1 cellular context compared by ENCODE assay signal in the genomic region with DNA sequence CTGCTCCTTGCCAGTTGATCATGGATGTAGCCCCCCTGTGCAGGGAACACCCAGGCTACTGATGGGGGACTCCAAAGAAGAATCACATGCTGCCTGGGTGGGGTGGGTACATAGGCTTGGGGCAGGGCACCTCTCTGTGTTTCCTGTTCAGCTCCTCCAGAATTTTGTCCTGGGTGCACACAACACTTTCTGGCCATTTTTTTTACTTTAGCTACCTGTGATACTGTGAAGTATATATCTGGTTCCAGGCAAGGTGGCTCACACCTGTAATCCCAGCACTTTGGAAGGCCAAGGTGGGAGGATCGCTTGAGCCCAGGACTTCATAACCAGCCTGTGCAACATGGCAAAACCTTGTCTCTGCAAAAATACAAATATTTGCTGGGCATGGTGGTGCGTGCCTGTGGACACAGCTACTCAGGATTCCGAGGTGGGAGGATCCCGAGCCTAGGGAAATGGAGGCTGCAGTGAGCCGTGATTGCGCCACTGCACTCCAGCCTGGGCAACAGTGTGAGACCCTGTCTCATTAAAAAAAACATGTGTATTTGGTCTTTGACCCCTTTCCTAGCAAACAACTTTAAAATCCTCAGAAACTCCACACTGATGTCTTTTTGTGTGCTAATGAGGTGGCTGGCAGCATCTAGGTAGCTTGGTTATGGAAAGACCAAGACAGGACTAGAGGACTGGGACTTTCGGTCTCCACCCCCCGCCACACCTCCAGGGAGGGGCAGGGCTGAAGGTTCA.
A peak's percentile ranks its signal among the peaks of the same experiment; 100 is the strongest.
TF ChIP-seq lines count a peak whose summit lies in the region.

No MANE protein-coding gene starts in this region.

TF ChIP-seq in HepG2, 621 proteins besides CTCF, POLR2A, EP300 and RAD21 (continued from another document and continues in another):
- TF ChIP-seq FOSL2 (CRISPR knock-in tag; IDR thresholded peaks at IDR 0.05), result peak; percentile 81
- no peak for TF ChIP-seq ZNF883 (CRISPR knock-in tag; IDR thresholded peaks at IDR 0.05; ENCODE audit: not compliant biosample characterization)
- TF ChIP-seq ZFP90 (CRISPR knock-in tag; IDR thresholded peaks at IDR 0.05; ENCODE audit: borderline replicate concordance), result peak; percentile 73; the same call in 1 of the 2 replicates
- no peak for TF ChIP-seq ELF4 (CRISPR knock-in tag; IDR thresholded peaks at IDR 0.05; ENCODE audit: borderline replicate concordance)
- TF ChIP-seq ZFX (CRISPR knock-in tag; IDR thresholded peaks at IDR 0.05; ENCODE audit: low read depth), result 0 out of 2 replicates have a peak, but pooled peaks have one; percentile 26
- no peak for TF ChIP-seq ZNF333 (CRISPR knock-in tag; IDR thresholded peaks at IDR 0.05; ENCODE audit: borderline replicate concordance)
- 0 out of 2 replicates have a peak, but pooled peaks have one; percentile 79 for TF ChIP-seq MZF1 (CRISPR knock-in tag; IDR thresholded peaks at IDR 0.05; ENCODE audit: borderline replicate concordance)
- TF ChIP-seq, protein P1, sequence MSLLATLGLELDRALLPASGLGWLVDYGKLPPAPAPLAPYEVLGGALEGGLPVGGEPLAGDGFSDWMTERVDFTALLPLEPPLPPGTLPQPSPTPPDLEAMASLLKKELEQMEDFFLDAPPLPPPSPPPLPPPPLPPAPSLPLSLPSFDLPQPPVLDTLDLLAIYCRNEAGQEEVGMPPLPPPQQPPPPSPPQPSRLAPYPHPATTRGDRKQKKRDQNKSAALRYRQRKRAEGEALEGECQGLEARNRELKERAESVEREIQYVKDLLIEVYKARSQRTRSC (CRISPR knock-in tag; IDR thresholded peaks at IDR 0.05; ENCODE audit: low read depth), result no peak
- TF ChIP-seq, protein P2, sequence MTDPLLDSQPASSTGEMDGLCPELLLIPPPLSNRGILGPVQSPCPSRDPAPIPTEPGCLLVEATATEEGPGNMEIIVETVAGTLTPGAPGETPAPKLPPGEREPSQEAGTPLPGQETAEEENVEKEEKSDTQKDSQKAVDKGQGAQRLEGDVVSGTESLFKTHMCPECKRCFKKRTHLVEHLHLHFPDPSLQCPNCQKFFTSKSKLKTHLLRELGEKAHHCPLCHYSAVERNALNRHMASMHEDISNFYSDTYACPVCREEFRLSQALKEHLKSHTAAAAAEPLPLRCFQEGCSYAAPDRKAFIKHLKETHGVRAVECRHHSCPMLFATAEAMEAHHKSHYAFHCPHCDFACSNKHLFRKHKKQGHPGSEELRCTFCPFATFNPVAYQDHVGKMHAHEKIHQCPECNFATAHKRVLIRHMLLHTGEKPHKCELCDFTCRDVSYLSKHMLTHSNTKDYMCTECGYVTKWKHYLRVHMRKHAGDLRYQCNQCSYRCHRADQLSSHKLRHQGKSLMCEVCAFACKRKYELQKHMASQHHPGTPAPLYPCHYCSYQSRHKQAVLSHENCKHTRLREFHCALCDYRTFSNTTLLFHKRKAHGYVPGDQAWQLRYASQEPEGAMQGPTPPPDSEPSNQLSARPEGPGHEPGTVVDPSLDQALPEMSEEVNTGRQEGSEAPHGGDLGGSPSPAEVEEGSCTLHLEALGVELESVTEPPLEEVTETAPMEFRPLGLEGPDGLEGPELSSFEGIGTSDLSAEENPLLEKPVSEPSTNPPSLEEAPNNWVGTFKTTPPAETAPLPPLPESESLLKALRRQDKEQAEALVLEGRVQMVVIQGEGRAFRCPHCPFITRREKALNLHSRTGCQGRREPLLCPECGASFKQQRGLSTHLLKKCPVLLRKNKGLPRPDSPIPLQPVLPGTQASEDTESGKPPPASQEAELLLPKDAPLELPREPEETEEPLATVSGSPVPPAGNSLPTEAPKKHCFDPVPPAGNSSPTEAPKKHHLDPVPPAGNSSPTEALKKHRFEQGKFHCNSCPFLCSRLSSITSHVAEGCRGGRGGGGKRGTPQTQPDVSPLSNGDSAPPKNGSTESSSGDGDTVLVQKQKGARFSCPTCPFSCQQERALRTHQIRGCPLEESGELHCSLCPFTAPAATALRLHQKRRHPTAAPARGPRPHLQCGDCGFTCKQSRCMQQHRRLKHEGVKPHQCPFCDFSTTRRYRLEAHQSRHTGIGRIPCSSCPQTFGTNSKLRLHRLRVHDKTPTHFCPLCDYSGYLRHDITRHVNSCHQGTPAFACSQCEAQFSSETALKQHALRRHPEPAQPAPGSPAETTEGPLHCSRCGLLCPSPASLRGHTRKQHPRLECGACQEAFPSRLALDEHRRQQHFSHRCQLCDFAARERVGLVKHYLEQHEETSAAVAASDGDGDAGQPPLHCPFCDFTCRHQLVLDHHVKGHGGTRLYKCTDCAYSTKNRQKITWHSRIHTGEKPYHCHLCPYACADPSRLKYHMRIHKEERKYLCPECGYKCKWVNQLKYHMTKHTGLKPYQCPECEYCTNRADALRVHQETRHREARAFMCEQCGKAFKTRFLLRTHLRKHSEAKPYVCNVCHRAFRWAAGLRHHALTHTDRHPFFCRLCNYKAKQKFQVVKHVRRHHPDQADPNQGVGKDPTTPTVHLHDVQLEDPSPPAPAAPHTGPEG (CRISPR knock-in tag; IDR thresholded peaks at IDR 0.05), result 0 out of 2 replicates have a peak, but pooled peaks have one; percentile 67
- TF ChIP-seq, protein P3, sequence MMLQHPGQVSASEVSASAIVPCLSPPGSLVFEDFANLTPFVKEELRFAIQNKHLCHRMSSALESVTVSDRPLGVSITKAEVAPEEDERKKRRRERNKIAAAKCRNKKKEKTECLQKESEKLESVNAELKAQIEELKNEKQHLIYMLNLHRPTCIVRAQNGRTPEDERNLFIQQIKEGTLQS (CRISPR knock-in tag; IDR thresholded peaks at IDR 0.05), result no peak; the same call in 1 of the 2 replicates
- TF ChIP-seq SNAPC2 (CRISPR knock-in tag; IDR thresholded peaks at IDR 0.05), result 0 out of 2 replicates have a peak, but pooled peaks have one; percentile 21
- TF ChIP-seq RFXAP (CRISPR knock-in tag; IDR thresholded peaks at IDR 0.05; ENCODE audit: borderline replicate concordance), result peak; percentile 80
- TF ChIP-seq NR1H2 (CRISPR knock-in tag; IDR thresholded peaks at IDR 0.05; ENCODE audit: borderline replicate concordance, low read depth), result no peak
- TF ChIP-seq, protein P4, sequence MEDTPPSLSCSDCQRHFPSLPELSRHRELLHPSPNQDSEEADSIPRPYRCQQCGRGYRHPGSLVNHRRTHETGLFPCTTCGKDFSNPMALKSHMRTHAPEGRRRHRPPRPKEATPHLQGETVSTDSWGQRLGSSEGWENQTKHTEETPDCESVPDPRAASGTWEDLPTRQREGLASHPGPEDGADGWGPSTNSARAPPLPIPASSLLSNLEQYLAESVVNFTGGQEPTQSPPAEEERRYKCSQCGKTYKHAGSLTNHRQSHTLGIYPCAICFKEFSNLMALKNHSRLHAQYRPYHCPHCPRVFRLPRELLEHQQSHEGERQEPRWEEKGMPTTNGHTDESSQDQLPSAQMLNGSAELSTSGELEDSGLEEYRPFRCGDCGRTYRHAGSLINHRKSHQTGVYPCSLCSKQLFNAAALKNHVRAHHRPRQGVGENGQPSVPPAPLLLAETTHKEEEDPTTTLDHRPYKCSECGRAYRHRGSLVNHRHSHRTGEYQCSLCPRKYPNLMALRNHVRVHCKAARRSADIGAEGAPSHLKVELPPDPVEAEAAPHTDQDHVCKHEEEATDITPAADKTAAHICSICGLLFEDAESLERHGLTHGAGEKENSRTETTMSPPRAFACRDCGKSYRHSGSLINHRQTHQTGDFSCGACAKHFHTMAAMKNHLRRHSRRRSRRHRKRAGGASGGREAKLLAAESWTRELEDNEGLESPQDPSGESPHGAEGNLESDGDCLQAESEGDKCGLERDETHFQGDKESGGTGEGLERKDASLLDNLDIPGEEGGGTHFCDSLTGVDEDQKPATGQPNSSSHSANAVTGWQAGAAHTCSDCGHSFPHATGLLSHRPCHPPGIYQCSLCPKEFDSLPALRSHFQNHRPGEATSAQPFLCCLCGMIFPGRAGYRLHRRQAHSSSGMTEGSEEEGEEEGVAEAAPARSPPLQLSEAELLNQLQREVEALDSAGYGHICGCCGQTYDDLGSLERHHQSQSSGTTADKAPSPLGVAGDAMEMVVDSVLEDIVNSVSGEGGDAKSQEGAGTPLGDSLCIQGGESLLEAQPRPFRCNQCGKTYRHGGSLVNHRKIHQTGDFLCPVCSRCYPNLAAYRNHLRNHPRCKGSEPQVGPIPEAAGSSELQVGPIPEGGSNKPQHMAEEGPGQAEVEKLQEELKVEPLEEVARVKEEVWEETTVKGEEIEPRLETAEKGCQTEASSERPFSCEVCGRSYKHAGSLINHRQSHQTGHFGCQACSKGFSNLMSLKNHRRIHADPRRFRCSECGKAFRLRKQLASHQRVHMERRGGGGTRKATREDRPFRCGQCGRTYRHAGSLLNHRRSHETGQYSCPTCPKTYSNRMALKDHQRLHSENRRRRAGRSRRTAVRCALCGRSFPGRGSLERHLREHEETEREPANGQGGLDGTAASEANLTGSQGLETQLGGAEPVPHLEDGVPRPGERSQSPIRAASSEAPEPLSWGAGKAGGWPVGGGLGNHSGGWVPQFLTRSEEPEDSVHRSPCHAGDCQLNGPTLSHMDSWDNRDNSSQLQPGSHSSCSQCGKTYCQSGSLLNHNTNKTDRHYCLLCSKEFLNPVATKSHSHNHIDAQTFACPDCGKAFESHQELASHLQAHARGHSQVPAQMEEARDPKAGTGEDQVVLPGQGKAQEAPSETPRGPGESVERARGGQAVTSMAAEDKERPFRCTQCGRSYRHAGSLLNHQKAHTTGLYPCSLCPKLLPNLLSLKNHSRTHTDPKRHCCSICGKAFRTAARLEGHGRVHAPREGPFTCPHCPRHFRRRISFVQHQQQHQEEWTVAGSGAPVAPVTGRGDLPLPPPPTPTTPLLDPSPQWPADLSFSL (CRISPR knock-in tag; IDR thresholded peaks at IDR 0.05), result no peak; the same call in 1 of the 2 replicates
- peak; percentile 63; the same call in 1 of the 2 replicates for TF ChIP-seq ETV5 (CRISPR knock-in tag; IDR thresholded peaks at IDR 0.05; ENCODE audit: borderline replicate concordance)
- TF ChIP-seq, protein P5, sequence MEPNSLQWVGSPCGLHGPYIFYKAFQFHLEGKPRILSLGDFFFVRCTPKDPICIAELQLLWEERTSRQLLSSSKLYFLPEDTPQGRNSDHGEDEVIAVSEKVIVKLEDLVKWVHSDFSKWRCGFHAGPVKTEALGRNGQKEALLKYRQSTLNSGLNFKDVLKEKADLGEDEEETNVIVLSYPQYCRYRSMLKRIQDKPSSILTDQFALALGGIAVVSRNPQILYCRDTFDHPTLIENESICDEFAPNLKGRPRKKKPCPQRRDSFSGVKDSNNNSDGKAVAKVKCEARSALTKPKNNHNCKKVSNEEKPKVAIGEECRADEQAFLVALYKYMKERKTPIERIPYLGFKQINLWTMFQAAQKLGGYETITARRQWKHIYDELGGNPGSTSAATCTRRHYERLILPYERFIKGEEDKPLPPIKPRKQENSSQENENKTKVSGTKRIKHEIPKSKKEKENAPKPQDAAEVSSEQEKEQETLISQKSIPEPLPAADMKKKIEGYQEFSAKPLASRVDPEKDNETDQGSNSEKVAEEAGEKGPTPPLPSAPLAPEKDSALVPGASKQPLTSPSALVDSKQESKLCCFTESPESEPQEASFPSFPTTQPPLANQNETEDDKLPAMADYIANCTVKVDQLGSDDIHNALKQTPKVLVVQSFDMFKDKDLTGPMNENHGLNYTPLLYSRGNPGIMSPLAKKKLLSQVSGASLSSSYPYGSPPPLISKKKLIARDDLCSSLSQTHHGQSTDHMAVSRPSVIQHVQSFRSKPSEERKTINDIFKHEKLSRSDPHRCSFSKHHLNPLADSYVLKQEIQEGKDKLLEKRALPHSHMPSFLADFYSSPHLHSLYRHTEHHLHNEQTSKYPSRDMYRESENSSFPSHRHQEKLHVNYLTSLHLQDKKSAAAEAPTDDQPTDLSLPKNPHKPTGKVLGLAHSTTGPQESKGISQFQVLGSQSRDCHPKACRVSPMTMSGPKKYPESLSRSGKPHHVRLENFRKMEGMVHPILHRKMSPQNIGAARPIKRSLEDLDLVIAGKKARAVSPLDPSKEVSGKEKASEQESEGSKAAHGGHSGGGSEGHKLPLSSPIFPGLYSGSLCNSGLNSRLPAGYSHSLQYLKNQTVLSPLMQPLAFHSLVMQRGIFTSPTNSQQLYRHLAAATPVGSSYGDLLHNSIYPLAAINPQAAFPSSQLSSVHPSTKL (CRISPR knock-in tag; IDR thresholded peaks at IDR 0.05), result peak; percentile 93
- TF ChIP-seq, protein P6, sequence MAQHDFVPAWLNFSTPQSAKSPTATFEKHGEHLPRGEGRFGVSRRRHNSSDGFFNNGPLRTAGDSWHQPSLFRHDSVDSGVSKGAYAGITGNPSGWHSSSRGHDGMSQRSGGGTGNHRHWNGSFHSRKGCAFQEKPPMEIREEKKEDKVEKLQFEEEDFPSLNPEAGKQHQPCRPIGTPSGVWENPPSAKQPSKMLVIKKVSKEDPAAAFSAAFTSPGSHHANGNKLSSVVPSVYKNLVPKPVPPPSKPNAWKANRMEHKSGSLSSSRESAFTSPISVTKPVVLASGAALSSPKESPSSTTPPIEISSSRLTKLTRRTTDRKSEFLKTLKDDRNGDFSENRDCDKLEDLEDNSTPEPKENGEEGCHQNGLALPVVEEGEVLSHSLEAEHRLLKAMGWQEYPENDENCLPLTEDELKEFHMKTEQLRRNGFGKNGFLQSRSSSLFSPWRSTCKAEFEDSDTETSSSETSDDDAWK (CRISPR knock-in tag; IDR thresholded peaks at IDR 0.05), result no peak
- no peak for TF ChIP-seq ZNF33B (CRISPR knock-in tag; IDR thresholded peaks at IDR 0.05)
- TF ChIP-seq, protein P7, sequence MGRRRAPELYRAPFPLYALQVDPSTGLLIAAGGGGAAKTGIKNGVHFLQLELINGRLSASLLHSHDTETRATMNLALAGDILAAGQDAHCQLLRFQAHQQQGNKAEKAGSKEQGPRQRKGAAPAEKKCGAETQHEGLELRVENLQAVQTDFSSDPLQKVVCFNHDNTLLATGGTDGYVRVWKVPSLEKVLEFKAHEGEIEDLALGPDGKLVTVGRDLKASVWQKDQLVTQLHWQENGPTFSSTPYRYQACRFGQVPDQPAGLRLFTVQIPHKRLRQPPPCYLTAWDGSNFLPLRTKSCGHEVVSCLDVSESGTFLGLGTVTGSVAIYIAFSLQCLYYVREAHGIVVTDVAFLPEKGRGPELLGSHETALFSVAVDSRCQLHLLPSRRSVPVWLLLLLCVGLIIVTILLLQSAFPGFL (CRISPR knock-in tag; IDR thresholded peaks at IDR 0.05), result no peak
- no peak; the same call in 1 of the 2 replicates for TF ChIP-seq KLF6 (CRISPR knock-in tag; IDR thresholded peaks at IDR 0.05)
- TF ChIP-seq, protein P8, sequence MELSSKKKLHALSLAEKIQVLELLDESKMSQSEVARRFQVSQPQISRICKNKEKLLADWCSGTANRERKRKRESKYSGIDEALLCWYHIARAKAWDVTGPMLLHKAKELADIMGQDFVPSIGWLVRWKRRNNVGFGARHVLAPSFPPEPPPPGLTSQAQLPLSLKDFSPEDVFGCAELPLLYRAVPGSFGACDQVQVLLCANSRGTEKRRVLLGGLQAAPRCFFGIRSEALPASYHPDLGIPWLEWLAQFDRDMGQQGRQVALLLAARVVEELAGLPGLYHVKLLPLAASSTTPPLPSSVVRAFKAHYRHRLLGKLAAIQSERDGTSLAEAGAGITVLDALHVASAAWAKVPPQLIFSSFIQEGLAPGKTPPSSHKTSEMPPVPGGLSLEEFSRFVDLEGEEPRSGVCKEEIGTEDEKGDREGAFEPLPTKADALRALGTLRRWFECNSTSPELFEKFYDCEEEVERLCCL (CRISPR knock-in tag; IDR thresholded peaks at IDR 0.05; ENCODE audit: borderline replicate concordance), result no peak
- TF ChIP-seq, protein P9, sequence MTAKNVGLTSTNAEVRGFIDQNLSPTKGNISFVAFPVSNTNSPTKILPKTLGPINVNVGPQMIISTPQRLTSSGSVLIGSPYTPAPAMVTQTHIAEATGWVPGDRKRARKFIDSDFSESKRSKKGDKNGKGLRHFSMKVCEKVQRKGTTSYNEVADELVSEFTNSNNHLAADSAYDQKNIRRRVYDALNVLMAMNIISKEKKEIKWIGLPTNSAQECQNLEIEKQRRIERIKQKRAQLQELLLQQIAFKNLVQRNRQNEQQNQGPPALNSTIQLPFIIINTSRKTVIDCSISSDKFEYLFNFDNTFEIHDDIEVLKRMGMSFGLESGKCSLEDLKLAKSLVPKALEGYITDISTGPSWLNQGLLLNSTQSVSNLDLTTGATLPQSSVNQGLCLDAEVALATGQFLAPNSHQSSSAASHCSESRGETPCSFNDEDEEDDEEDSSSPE (CRISPR knock-in tag; IDR thresholded peaks at IDR 0.05), result peak; percentile 40; the same call in 1 of the 2 replicates
- no peak for TF ChIP-seq ZNF841 (CRISPR knock-in tag; IDR thresholded peaks at IDR 0.05; ENCODE audit: borderline replicate concordance)
